ENCODE assay signal across 13 cellular contexts in genomic region chr20:20409326-20409725, GRCh38. TPM values are rescaled to one million over a fixed set of nuclear protein-coding genes. Genes with fewer than 3 reads are reported as not detected.
DNase-seq lines count a peak whose midpoint lies in the region; ATAC-seq and TF ChIP-seq lines count a peak whose summit lies in the region.
"Had no signal": no experiment of that assay in that cellular context is flagged by ENCODE, and none has a peak within 500 bp of the region (broad histone marks: within the 10 kb centered on the region; RNA-seq: fewer than 3 reads in every experiment).

No MANE protein-coding gene starts in this region.

- H3K4me1 Mint-ChIP-seq in activated naive CD8-positive, alpha-beta T cell treated with anti-CD3 and anti-CD28 coated beads, Interleukin-2, amount 50 U/mL, for 24 hours = peaks cover 28% of the 10 kb centered on the region
- H3K4me1 Mint-ChIP-seq in activated naive CD8-positive, alpha-beta T cell treated with anti-CD3 and anti-CD28 coated beads for 36 hours = peaks cover 2% of the 10 kb centered on the region
- H3K4me1 Mint-ChIP-seq in activated T-helper 17 cell treated with anti-CD3 and anti-CD28 coated beads, Interleukin-2, amount 50 U/mL, for 72 hours = peaks cover 25% of the 10 kb centered on the region
- peaks cover 86% of the 10 kb centered on the region for H3K4me1 Mint-ChIP-seq in glutamatergic neuron (ENCODE audit: low read depth, unreplicated experiment)
- H3K4me1 Mint-ChIP-seq: CD14-positive monocyte had no signal

- peaks cover 15% of the 10 kb centered on the region for H3K36me3 Mint-ChIP-seq in activated naive CD8-positive, alpha-beta T cell treated with anti-CD3 and anti-CD28 coated beads, Interleukin-2, amount 50 U/mL, for 24 hours (ENCODE audit: low read depth)
- no peaks in the 10 kb centered on the region for H3K36me3 Mint-ChIP-seq in activated naive CD8-positive, alpha-beta T cell treated with anti-CD3 and anti-CD28 coated beads for 36 hours
- peaks cover 56% of the 10 kb centered on the region for H3K36me3 Mint-ChIP-seq in activated T-helper 17 cell treated with anti-CD3 and anti-CD28 coated beads, Interleukin-2, amount 50 U/mL, for 72 hours (ENCODE audit: low read depth)
- no peaks in the 10 kb centered on the region for H3K36me3 Mint-ChIP-seq in glutamatergic neuron (ENCODE audit: unreplicated experiment)

- no peak for DNase-seq in activated naive CD8-positive, alpha-beta T cell treated with anti-CD3 and anti-CD28 coated beads, Interleukin-2, amount 50 U/mL, for 24 hours
- DNase-seq in activated naive CD8-positive, alpha-beta T cell treated with anti-CD3 and anti-CD28 coated beads for 36 hours = no peak
- DNase-seq in glutamatergic neuron = no peak
- DNase-seq in Ammon's horn (ENCODE audit: low spot score) = no peak
- no peak for DNase-seq in NCI-H510A (lab: John Stamatoyannopoulos, UW)
- DNase-seq: AML-193; CD4-positive, alpha-beta memory T cell; GOT3; H9; IMR-90 had no signal

- H3K27me3 Mint-ChIP-seq in activated naive CD8-positive, alpha-beta T cell treated with anti-CD3 and anti-CD28 coated beads, Interleukin-2, amount 50 U/mL, for 24 hours = no peaks in the 10 kb centered on the region
- no peaks in the 10 kb centered on the region for H3K27me3 Mint-ChIP-seq in activated naive CD8-positive, alpha-beta T cell treated with anti-CD3 and anti-CD28 coated beads for 36 hours
- H3K27me3 Mint-ChIP-seq in activated T-helper 17 cell treated with anti-CD3 and anti-CD28 coated beads, Interleukin-2, amount 50 U/mL, for 72 hours = no peaks in the 10 kb centered on the region
- H3K27me3 Mint-ChIP-seq in glutamatergic neuron (ENCODE audit: unreplicated experiment) = peaks cover 10% of the 10 kb centered on the region
- H3K27me3 Mint-ChIP-seq: CD4-positive, alpha-beta memory T cell had no signal

- peak overlapping the region; percentile 9 for H3K27ac Mint-ChIP-seq in activated naive CD8-positive, alpha-beta T cell treated with anti-CD3 and anti-CD28 coated beads, Interleukin-2, amount 50 U/mL, for 24 hours
- no peak overlapping the region for H3K27ac Mint-ChIP-seq in activated naive CD8-positive, alpha-beta T cell treated with anti-CD3 and anti-CD28 coated beads for 36 hours
- H3K27ac Mint-ChIP-seq in activated T-helper 17 cell treated with anti-CD3 and anti-CD28 coated beads, Interleukin-2, amount 50 U/mL, for 72 hours = no peak overlapping the region
- peak overlapping the region; percentile 98 for H3K27ac Mint-ChIP-seq in glutamatergic neuron (ENCODE audit: unreplicated experiment)
- H3K27ac Mint-ChIP-seq: CD14-positive monocyte, H9 had no signal

- ATAC-seq in activated naive CD8-positive, alpha-beta T cell treated with anti-CD3 and anti-CD28 coated beads, Interleukin-2, amount 50 U/mL, for 24 hours = no peak
- no peak for ATAC-seq in activated T-helper 17 cell treated with anti-CD3 and anti-CD28 coated beads, Interleukin-2, amount 50 U/mL, for 72 hours (replicated peaks)
- ATAC-seq: K562 had no signal

- H3K9me3 Mint-ChIP-seq in activated naive CD8-positive, alpha-beta T cell treated with anti-CD3 and anti-CD28 coated beads, Interleukin-2, amount 50 U/mL, for 24 hours = no peaks in the 10 kb centered on the region
- H3K9me3 Mint-ChIP-seq in activated naive CD8-positive, alpha-beta T cell treated with anti-CD3 and anti-CD28 coated beads for 36 hours = no peaks in the 10 kb centered on the region
- H3K9me3 Mint-ChIP-seq in activated T-helper 17 cell treated with anti-CD3 and anti-CD28 coated beads, Interleukin-2, amount 50 U/mL, for 72 hours = no peaks in the 10 kb centered on the region
- peaks cover 22% of the 10 kb centered on the region for H3K9me3 Mint-ChIP-seq in glutamatergic neuron (ENCODE audit: unreplicated experiment)
- H3K9me3 Mint-ChIP-seq: CD14-positive monocyte, H9 had no signal

- no peak for TF ChIP-seq CTCF in glutamatergic neuron (IDR thresholded peaks at IDR 0.05; ENCODE audit: partially characterized antibody, unreplicated experiment)

- no peak overlapping the region for H3K4me3 Mint-ChIP-seq in activated naive CD8-positive, alpha-beta T cell treated with anti-CD3 and anti-CD28 coated beads, Interleukin-2, amount 50 U/mL, for 24 hours
- H3K4me3 Mint-ChIP-seq in activated naive CD8-positive, alpha-beta T cell treated with anti-CD3 and anti-CD28 coated beads for 36 hours = no peak overlapping the region
- peak overlapping the region; percentile 71 for H3K4me3 Mint-ChIP-seq in activated T-helper 17 cell treated with anti-CD3 and anti-CD28 coated beads, Interleukin-2, amount 50 U/mL, for 72 hours
- no peak overlapping the region for H3K4me3 Mint-ChIP-seq in glutamatergic neuron (ENCODE audit: unreplicated experiment)
- H3K4me3 Mint-ChIP-seq: CD14-positive monocyte; CD4-positive, alpha-beta memory T cell; H9 had no signal

RNA-seq across cellular contexts. Expression of gene INSM1, which starts 41.4 kb away (rescaled TPM):
- total RNA-seq in activated naive CD8-positive, alpha-beta T cell treated with anti-CD3 and anti-CD28 coated beads for 36 hours = under 1 TPM; 0.19 to 0.34 TPM
- 1 to 10 TPM in 1 of 2 donors, not detected in 1; 2.8 TPM for total RNA-seq in activated T-helper 17 cell treated with anti-CD3 and anti-CD28 coated beads, Interleukin-2, amount 50 U/mL, for 72 hours
- total RNA-seq in glutamatergic neuron (ENCODE audit: unreplicated experiment) = 332 TPM
- total RNA-seq: CD4-positive, alpha-beta memory T cell; IMR-90; K562 had no signal

Comparison
In these comparisons a context has a peak if more than half of its experiments do, and no peak if none do; other contexts are left out.
1. H3K27ac Mint-ChIP-seq: peak in activated naive CD8-positive, alpha-beta T cell treated with anti-CD3 and anti-CD28 coated beads, Interleukin-2, amount 50 U/mL, for 24 hours (single experiment) and glutamatergic neuron (single experiment); none in activated naive CD8-positive, alpha-beta T cell treated with anti-CD3 and anti-CD28 coated beads for 36 hours (single experiment) and activated T-helper 17 cell treated with anti-CD3 and anti-CD28 coated beads, Interleukin-2, amount 50 U/mL, for 72 hours (single experiment).
2. RNA of gene INSM1, which starts 41.4 kb away (total RNA-seq): 332 TPM in glutamatergic neuron (single experiment); 2.8 TPM in activated T-helper 17 cell treated with anti-CD3 and anti-CD28 coated beads, Interleukin-2, amount 50 U/mL, for 72 hours and 0.19 to 0.34 TPM in activated naive CD8-positive, alpha-beta T cell treated with anti-CD3 and anti-CD28 coated beads for 36 hours; every median in the first group is over 10 times any median in the second.